1 cellular context compared by ENCODE assay signal in the genomic region with DNA sequence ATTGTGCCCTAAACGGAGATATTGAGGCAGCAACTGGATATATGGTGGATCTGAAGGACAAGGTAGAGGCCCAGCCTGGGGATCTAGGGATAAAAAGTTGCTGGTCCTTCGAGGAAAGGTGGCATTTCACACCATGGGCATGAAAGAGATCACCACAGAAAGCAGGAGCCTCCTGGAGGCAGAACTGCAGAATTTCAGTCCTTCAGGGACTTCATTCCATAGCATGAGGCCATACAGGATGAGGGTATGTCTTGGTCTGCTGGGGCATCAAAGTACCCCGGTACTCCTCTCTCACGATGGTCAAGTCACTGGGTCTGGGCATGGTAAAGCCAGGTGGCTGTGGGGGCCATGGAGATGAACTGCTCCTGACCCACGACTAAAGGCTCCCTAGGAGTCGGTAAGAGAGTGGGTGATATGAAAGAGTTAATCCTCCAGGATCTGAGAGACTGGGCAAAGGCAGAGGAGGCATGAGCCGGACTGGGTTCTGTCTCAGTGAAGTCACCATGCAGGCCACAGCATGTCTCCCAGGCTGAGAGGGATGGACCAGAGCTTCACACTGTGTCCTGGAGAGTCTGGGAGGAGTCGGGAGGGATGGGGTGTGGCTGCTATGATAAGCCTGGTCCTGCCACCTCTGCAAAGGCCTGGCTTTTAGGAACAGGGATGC.
A peak's percentile ranks its signal among the peaks of the same experiment; 100 is the strongest.
TF ChIP-seq lines count a peak whose summit lies in the region.

No MANE protein-coding gene starts in this region.

TF ChIP-seq in H1, 55 proteins besides CTCF, POLR2A, EP300 and RAD21:
- TF ChIP-seq CTBP2 (IDR thresholded peaks at IDR 0.05; ENCODE audit: borderline replicate concordance, insufficient read depth, insufficient read length, low read length): no peak
- TF ChIP-seq, protein P1, sequence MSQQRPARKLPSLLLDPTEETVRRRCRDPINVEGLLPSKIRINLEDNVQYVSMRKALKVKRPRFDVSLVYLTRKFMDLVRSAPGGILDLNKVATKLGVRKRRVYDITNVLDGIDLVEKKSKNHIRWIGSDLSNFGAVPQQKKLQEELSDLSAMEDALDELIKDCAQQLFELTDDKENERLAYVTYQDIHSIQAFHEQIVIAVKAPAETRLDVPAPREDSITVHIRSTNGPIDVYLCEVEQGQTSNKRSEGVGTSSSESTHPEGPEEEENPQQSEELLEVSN (IDR thresholded peaks at IDR 0.05): peak; percentile 29; the same call in 1 of the 2 replicates
